Comparison of ENCODE assay signal across 20 cellular contexts in the genomic region with DNA sequence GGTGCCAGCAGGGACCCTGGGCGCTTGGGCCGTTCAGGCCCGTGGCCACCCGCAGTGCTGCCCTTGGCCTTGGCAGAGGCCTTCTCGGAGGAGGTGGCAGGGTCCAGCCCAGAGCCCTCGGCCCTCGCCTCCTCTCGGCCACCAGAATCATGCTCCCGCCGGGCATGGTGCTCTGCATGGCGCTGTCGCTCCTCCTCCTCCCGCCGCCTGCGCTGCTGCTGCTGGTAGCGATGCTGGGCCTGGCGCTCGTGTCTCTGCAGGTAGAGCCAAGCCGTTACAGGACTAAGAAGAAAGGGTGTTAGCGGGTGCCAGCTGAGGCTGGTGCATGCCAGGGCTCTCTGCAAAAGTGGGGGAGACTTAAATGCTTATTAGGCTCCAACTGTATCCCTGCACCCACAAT.
"Had no signal": no experiment of that assay in that cellular context is flagged by ENCODE, and none has a peak within 500 bp of the region (broad histone marks: within the 10 kb centered on the region; RNA-seq: fewer than 3 reads in every experiment).

No MANE protein-coding gene starts in this region.

- H3K4me3 Mint-ChIP-seq: dendritic cell treated with granulocyte-macrophage colony-stimulating factor and Interleukin-4, amounts not matched to agents 40 ng/mL and 50 ng/mL, for 4 days; naive thymus-derived CD8-positive, alpha-beta T cell; stimulated activated effector memory CD8-positive, alpha-beta T cell treated with anti-CD3 and anti-CD28 coated beads, Interleukin-12 subunit alpha, Interleukin-12 subunit beta, amount 100 ng/mL, for 72 hours had no signal

- H3K27me3 ChIP-seq: right atrium auricular region, upper lobe of right lung had no signal

- H3K27ac Mint-ChIP-seq: dendritic cell treated with granulocyte-macrophage colony-stimulating factor and Interleukin-4, amounts not matched to agents 40 ng/mL and 50 ng/mL, for 4 days; nephron progenitor cell; stimulated activated effector memory CD8-positive, alpha-beta T cell treated with anti-CD3 and anti-CD28 coated beads, Interleukin-12 subunit alpha, Interleukin-12 subunit beta, amount 100 ng/mL, for 72 hours had no signal

- H3K27ac ChIP-seq: colonic mucosa, left lung, right atrium auricular region, sigmoid colon, thoracic aorta, upper lobe of right lung, vagina had no signal

- H3K9me3 Mint-ChIP-seq: dendritic cell treated with granulocyte-macrophage colony-stimulating factor and Interleukin-4, amounts not matched to agents 40 ng/mL and 50 ng/mL, for 4 days; naive thymus-derived CD8-positive, alpha-beta T cell; nephron progenitor cell; stimulated activated effector memory CD8-positive, alpha-beta T cell treated with anti-CD3 and anti-CD28 coated beads, Interleukin-12 subunit alpha, Interleukin-12 subunit beta, amount 100 ng/mL, for 72 hours had no signal

- H3K27me3 Mint-ChIP-seq: naive thymus-derived CD8-positive, alpha-beta T cell had no signal

- DNase-seq: colonic mucosa; effector memory CD4-positive, alpha-beta T cell; left lung; naive thymus-derived CD8-positive, alpha-beta T cell; nephron progenitor cell; sigmoid colon; stimulated activated CD4-positive, alpha-beta T cell treated with anti-CD3 and anti-CD28 coated beads, Interleukin-2, amount 100 ng/mL, for 24 hours; stimulated activated CD4-positive, alpha-beta T cell treated with anti-CD3 and anti-CD28 coated beads, Interleukin-4, amount 100 ng/mL, for 24 hours; stimulated activated naive CD4-positive, alpha-beta T cell treated with Interleukin-2 at 50 U/mL for 16 hours; stomach; transverse colon; upper lobe of right lung had no signal

- FAIRE-seq: endometrium, frontal cortex, keratinocyte had no signal

- ATAC-seq: left lung; naive thymus-derived CD8-positive, alpha-beta T cell; stimulated activated effector memory CD8-positive, alpha-beta T cell treated with anti-CD3 and anti-CD28 coated beads, Interleukin-12 subunit alpha, Interleukin-12 subunit beta, amount 100 ng/mL, for 72 hours; upper lobe of right lung had no signal
